Comparison of ENCODE assay signal across 8 cellular contexts in the genomic region with DNA sequence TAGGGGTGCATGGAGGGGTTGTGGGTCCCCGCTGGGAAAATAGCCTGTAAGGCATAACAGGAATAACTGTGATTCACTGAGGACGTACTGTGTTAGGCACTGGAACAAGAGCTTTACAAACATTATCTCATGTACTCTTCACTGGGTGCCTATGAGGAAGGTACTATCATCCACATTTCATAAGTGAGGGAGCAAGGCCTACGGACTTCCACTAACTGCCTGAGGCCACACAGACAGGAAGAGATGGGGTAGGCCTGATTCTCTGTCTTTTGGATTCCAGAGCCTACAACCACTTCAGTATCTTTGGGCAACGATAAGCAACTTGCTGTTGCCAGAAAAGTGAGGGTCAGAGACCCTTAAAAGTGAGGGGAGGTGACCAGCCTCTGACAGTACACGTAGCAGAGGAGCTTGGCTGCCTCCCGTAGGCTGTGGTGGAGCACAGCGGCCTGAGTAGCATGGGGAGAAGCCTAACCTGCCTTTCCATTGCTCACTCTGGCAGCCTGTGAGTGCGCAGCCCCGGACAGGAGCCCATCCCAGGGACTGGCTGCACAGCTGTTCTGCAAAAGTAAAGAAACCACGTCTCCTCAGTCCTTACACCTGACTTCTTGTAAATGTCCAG. TPM values are rescaled to one million over a fixed set of nuclear protein-coding genes. Genes with fewer than 3 reads are reported as not detected.
DNase-seq lines count a peak whose midpoint lies in the region; ATAC-seq, FAIRE-seq and TF ChIP-seq lines count a peak whose summit lies in the region.

No MANE protein-coding gene starts in this region.

- no peak overlapping the region for H3K4me2 ChIP-seq in keratinocyte (ENCODE audit: control insufficient read depth, extremely low read depth, insufficient read depth, low read depth, low read length)

- peak; percentile 55 for TF ChIP-seq CTCF in D721Med (IDR thresholded peaks at IDR 0.05; ENCODE audit: insufficient read depth, missing control alignments)
- peak; percentile 53 for TF ChIP-seq CTCF in HFFc6 (IDR thresholded peaks at IDR 0.05)
- peak; percentile 63 for TF ChIP-seq CTCF in VCaP (conservative IDR thresholded peaks at IDR 0.05)
- peak; percentile 67 to 88 (median 68) for TF ChIP-seq CTCF in keratinocyte (optimal IDR thresholded peaks at IDR 0.05 in 1 of 3, IDR thresholded peaks at IDR 0.05 in 1 of 3, conservative IDR thresholded peaks at IDR 0.05 in 1 of 3; ENCODE audit: extremely low read depth in 1 of 3, insufficient read depth in 2 of 3, low read length in 3 of 3)

- no peak for DNase-seq in D721Med (ENCODE audit: insufficient read length, low spot score)
- DNase-seq in HFFc6, result no peak
- DNase-seq in keratinocyte (ENCODE audit: low read depth, low spot score), result no peak
- DNase-seq in SHP77 treated with DMSO at 0.1 percent for 48 hours (lab: John Stamatoyannopoulos, UW), result no peak
- no peak for DNase-seq in NCI-H2171 (lab: John Stamatoyannopoulos, UW)
- DNase-seq in inferior parietal cortex (ENCODE audit: extremely low spot score), result no peak

- H3K27me3 Mint-ChIP-seq in HFFc6 (ENCODE audit: insufficient read depth), result peaks cover 11% of the 10 kb centered on the region

- H3K27ac Mint-ChIP-seq in HFFc6, result no peak overlapping the region

- no peaks in the 10 kb centered on the region for H3K79me2 ChIP-seq in keratinocyte (ENCODE audit: control insufficient read depth, insufficient read depth, low read length)

- H3K27ac ChIP-seq in VCaP (no peak overlapping the region), keratinocyte (ENCODE audit: control insufficient read depth, insufficient read depth, low read length) (no peak overlapping the region)

- no peaks in the 10 kb centered on the region for H3K36me3 Mint-ChIP-seq in HFFc6 (ENCODE audit: low read depth)

- no peaks in the 10 kb centered on the region for H3K36me3 ChIP-seq in keratinocyte (ENCODE audit: control insufficient read depth in 2 of 2, extremely low read depth in 1 of 2, insufficient read depth in 2 of 2, low read length in 2 of 2)

- no peak overlapping the region for H2AFZ ChIP-seq in keratinocyte (ENCODE audit: control insufficient read depth, low read length)

- H3K4me3 ChIP-seq in keratinocyte (ENCODE audit: control insufficient read depth in 2 of 3, extremely low read depth in 1 of 3, insufficient read depth in 2 of 3, low read depth in 1 of 3, low read length in 3 of 3), result no peak overlapping the region

- no peaks in the 10 kb centered on the region for H3K9me3 ChIP-seq in keratinocyte (ENCODE audit: control insufficient read depth, low read depth, low read length)

- no peaks in the 10 kb centered on the region for H3K9me3 Mint-ChIP-seq in HFFc6

- no peak for FAIRE-seq in D721Med (lab: Jason Lieb, UNC)
- FAIRE-seq in keratinocyte (lab: Jason Lieb, UNC), result no peak

- ATAC-seq in HG02763 (IDR thresholded peaks at IDR 0.05; ENCODE audit: unreplicated experiment), result no peak

- H3K4me1 ChIP-seq in keratinocyte (ENCODE audit: control insufficient read depth, extremely low read depth, insufficient read depth, low read length), result no peaks in the 10 kb centered on the region

- no peaks in the 10 kb centered on the region for H3K9me1 ChIP-seq in keratinocyte (ENCODE audit: control insufficient read depth, extremely low read depth, insufficient read depth, low read length)

- no peak overlapping the region for H3K9ac ChIP-seq in keratinocyte (ENCODE audit: control insufficient read depth, extremely low read depth, insufficient read depth, low read length)

- no peak overlapping the region for H3K4me3 Mint-ChIP-seq in HFFc6

- dilution Hi-C loops in keratinocyte (cut with MboI; ENCODE audit: extremely low pct_ligation_motif_present, low sequenced_read_pairs), result no loop called here

- no peaks in the 10 kb centered on the region for H3K4me1 Mint-ChIP-seq in HFFc6 (ENCODE audit: low read depth)

- no peaks in the 10 kb centered on the region for H4K20me1 ChIP-seq in keratinocyte (ENCODE audit: control insufficient read depth, extremely low read depth, insufficient read depth, low read length)

- no peaks in the 10 kb centered on the region for H3K27me3 ChIP-seq in keratinocyte (ENCODE audit: control insufficient read depth, extremely low read depth, insufficient read depth, low read length)

RNA-seq across cellular contexts. Expression of gene PSMB1, which starts 30.4 kb away (rescaled TPM):
- total RNA-seq in HFFc6 (2021; fragmentation: NEBNext Ultra II Directional; extraction: Animal tissue kit (Norgen Biotek cat#: 25700)), result 100 to 1,000 TPM; 227 to 265 (median 252) TPM
- 339 to 438 TPM (median 430 TPM) in 3 replicates for polyA plus RNA-seq in keratinocyte
- 94.6 TPM for polyA plus RNA-seq in keratinocyte (2011; ENCODE audit: low read depth)
- 364 and 398 TPM in 2 replicates for polyA plus RNA-seq in keratinocyte (2011; cell fraction: cytosol; rRNA removed)
- polyA plus RNA-seq in keratinocyte (2011; cell fraction: nucleus; rRNA removed), result 242 and 315 TPM in 2 replicates
- polyA plus RNA-seq in keratinocyte (2012; ENCODE audit: low replicate concordance), result 214 and 257 TPM in 2 replicates
- polyA minus RNA-seq in keratinocyte, result 66.2 to 278 TPM (median 255 TPM) in 3 replicates
- polyA minus RNA-seq in keratinocyte (2011; cell fraction: cytosol; rRNA and poly(A)+ RNA removed), result 155 TPM
- 46.3 and 61.4 TPM in 2 replicates for polyA minus RNA-seq in keratinocyte (2011; cell fraction: nucleus; rRNA and poly(A)+ RNA removed)

RNA-seq across cellular contexts. Expression of gene TBP, which starts 31.5 kb away (rescaled TPM):
- 10 to 100 TPM; 12.6 to 16.3 (median 14.8) TPM for total RNA-seq in HFFc6 (2021; fragmentation: NEBNext Ultra II Directional; extraction: Animal tissue kit (Norgen Biotek cat#: 25700))
- 14.8 to 17.3 TPM (median 15.8 TPM) in 3 replicates for polyA plus RNA-seq in keratinocyte
- 15.3 TPM for polyA plus RNA-seq in keratinocyte (2011; ENCODE audit: low read depth)
- polyA plus RNA-seq in keratinocyte (2011; cell fraction: cytosol; rRNA removed), result 10.2 and 12.1 TPM in 2 replicates
- 16.7 and 20.4 TPM in 2 replicates for polyA plus RNA-seq in keratinocyte (2011; cell fraction: nucleus; rRNA removed)
- polyA plus RNA-seq in keratinocyte (2012; ENCODE audit: low replicate concordance), result 9.9 and 12.4 TPM in 2 replicates
- 9.6 to 14.4 TPM (median 13.0 TPM) in 3 replicates for polyA minus RNA-seq in keratinocyte
- 8.4 TPM for polyA minus RNA-seq in keratinocyte (2011; cell fraction: cytosol; rRNA and poly(A)+ RNA removed)
- polyA minus RNA-seq in keratinocyte (2011; cell fraction: nucleus; rRNA and poly(A)+ RNA removed), result 5.1 and 10.5 TPM in 2 replicates
